Comparison of ENCODE assay signal across 2 cellular contexts in genomic region chr20:32828029-32828666, GRCh38.
TF ChIP-seq lines count a peak whose summit lies in the region.

No MANE protein-coding gene starts in this region.

TF ChIP-seq in HEK293, 187 proteins besides CTCF, POLR2A, EP300 and RAD21 (continued from another document):
- 0 out of 2 replicates have a peak, but pooled peaks have one; percentile 21 for TF ChIP-seq PRDM10 (tag by site-specific recombination; IDR thresholded peaks at IDR 0.05)
- TF ChIP-seq ZNF366 (tag by site-specific recombination; conservative IDR thresholded peaks at IDR 0.05), result peak; percentile 52; the same call in 1 of the 2 replicates
- TF ChIP-seq ZSCAN23 (tag by site-specific recombination; IDR thresholded peaks at IDR 0.05), result 0 out of 2 replicates have a peak, but pooled peaks have one; percentile 27
- peak; percentile 6; the same call in 1 of the 2 replicates for TF ChIP-seq ZNF664 (tag by site-specific recombination; IDR thresholded peaks at IDR 0.05)
- peak; percentile 88 for TF ChIP-seq PRDM6 (tag by site-specific recombination; IDR thresholded peaks at IDR 0.05)
- TF ChIP-seq SP2 (tag by site-specific recombination; IDR thresholded peaks at IDR 0.05), result no peak
- no peak for TF ChIP-seq ZNF549 (tag by site-specific recombination; IDR thresholded peaks at IDR 0.05)
- 0 out of 2 replicates have a peak, but pooled peaks have one; percentile 27 for TF ChIP-seq PATZ1 (tag by site-specific recombination; IDR thresholded peaks at IDR 0.05)
- TF ChIP-seq ZEB2 (tag by site-specific recombination; IDR thresholded peaks at IDR 0.05), result peak; percentile 50; the same call in 1 of the 2 replicates
- TF ChIP-seq MYNN (tag by site-specific recombination; IDR thresholded peaks at IDR 0.05; ENCODE audit: borderline replicate concordance), result 0 out of 2 replicates have a peak, but pooled peaks have one; percentile 14
- TF ChIP-seq PRDM1 (tag by site-specific recombination; IDR thresholded peaks at IDR 0.05), result peak; percentile 66
- TF ChIP-seq ZSCAN16 (tag by site-specific recombination; IDR thresholded peaks at IDR 0.05), result no peak
- no peak for TF ChIP-seq FEZF1 (tag by site-specific recombination; IDR thresholded peaks at IDR 0.05)
- TF ChIP-seq ZNF335 (tag by site-specific recombination; conservative IDR thresholded peaks at IDR 0.05), result peak; percentile 46
- TF ChIP-seq SP7 (tag by site-specific recombination; IDR thresholded peaks at IDR 0.05), result peak; percentile 55; the same call in 1 of the 2 replicates
- no peak for TF ChIP-seq ZNF426 (tag by site-specific recombination; IDR thresholded peaks at IDR 0.05)
- 0 out of 2 replicates have a peak, but pooled peaks have one; percentile 29 for TF ChIP-seq ZNF629 (tag by site-specific recombination; IDR thresholded peaks at IDR 0.05)
- TF ChIP-seq BCL11A (tag by site-specific recombination; IDR thresholded peaks at IDR 0.05; ENCODE audit: low read depth), result 0 out of 2 replicates have a peak, but pooled peaks have one; percentile 13
- peak; percentile 90 for TF ChIP-seq SCRT2 (tag by site-specific recombination; IDR thresholded peaks at IDR 0.05)
- TF ChIP-seq ZXDB (tag by site-specific recombination; IDR thresholded peaks at IDR 0.05), result 0 out of 2 replicates have a peak, but pooled peaks have one; percentile 19
TF ChIP-seq in HEK293: peak in this region for 16.

TF ChIP-seq in GM12878, 131 proteins besides CTCF, POLR2A, EP300 and RAD21 (continued from another document):
- TF ChIP-seq IRF5 (IDR thresholded peaks at IDR 0.05; ENCODE audit: borderline replicate concordance) (no peak), CEBPB (IDR thresholded peaks at IDR 0.05; ENCODE audit: borderline replicate concordance in 1 of 2, low read depth in 2 of 2, low read length in 2 of 2) (no peak), PKNOX1 (IDR thresholded peaks at IDR 0.05) (no peak), HDGF (IDR thresholded peaks at IDR 0.05) (no peak), ZNF217 (IDR thresholded peaks at IDR 0.05) (no peak), BHLHE40 (IDR thresholded peaks at IDR 0.05; ENCODE audit: borderline replicate concordance in 1 of 2, low read depth in 2 of 2, low read length in 1 of 2) (no peak), SREBF2 (IDR thresholded peaks at IDR 0.05; ENCODE audit: low read length) (no peak)
